ENCODE assay signal across 8 cellular contexts in the genomic region with DNA sequence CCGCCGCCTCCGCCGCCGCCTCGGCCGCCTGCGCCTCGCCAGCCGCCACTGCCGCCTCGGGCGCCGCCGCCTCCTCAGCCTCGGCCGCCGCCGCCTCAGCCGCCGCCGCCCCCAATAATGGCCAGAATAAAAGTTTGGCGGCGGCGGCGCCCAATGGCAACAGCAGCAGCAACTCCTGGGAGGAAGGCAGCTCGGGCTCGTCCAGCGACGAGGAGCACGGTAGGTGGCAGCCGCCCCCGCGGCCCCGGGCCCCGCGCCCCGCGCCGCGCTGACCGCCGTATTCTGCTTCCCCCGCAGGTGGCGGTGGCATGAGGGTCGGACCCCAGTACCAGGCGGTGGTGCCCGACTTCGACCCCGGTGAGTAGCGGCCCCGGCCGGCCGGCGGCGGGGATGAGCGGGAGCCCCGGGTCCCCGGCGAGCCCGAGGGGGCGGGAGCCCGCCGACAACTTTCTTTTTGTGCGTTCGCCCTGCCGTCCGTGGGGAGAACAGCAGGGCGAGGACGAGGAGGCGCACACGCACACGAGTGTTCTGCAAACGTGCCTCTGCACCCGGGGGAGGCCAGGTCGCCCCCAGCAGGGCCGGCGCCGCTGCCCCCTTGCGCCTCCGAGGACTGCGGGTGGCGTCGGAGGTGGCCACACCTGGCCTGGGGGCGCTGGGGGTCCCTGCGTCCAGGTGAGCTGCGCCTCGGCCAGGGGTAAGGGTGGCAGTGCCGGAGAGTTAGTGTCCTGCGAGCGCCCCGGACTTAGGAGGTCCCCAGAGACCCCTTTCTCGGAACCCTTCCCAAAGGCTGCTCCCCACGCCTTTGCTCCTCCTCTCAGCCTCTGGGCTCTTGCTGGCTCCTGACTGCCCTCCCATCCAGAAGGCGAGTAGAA. TPM values are rescaled to one million over a fixed set of nuclear protein-coding genes. Genes with fewer than 3 reads are reported as not detected.
DNase-seq lines count a peak whose midpoint lies in the region; ATAC-seq and TF ChIP-seq lines count a peak whose summit lies in the region.

No MANE protein-coding gene starts in this region.

- H3K4me3 Mint-ChIP-seq in chondrocyte (ENCODE audit: unreplicated experiment), result peak overlapping the region; percentile 92

- H3K27ac Mint-ChIP-seq in chondrocyte (ENCODE audit: unreplicated experiment), result peak overlapping the region; percentile 90

- peaks cover 47% of the 10 kb centered on the region for H3K4me1 Mint-ChIP-seq in chondrocyte (ENCODE audit: low read depth)

- H3K27me3 Mint-ChIP-seq in chondrocyte (ENCODE audit: low read depth), result no peaks in the 10 kb centered on the region

- H3K36me3 Mint-ChIP-seq in chondrocyte (ENCODE audit: low read depth), result no peaks in the 10 kb centered on the region

- no peak for TF ChIP-seq RAD21 in Ishikawa (IDR thresholded peaks at IDR 0.05; ENCODE audit: low read depth)

- no peaks in the 10 kb centered on the region for H3K27me3 ChIP-seq in left lung

- ATAC-seq in GM21367 (IDR thresholded peaks at IDR 0.05; ENCODE audit: unreplicated experiment) (peak; percentile 13), left lung (peak; percentile 0), GM21786 (IDR thresholded peaks at IDR 0.05; ENCODE audit: unreplicated experiment) (no peak)
- ATAC-seq in activated CD4-positive, CD25-positive, alpha-beta regulatory T cell treated with anti-CD3 and anti-CD28 coated beads, Interleukin-2, amount 50 U/mL, for 24 hours, result peak; percentile 8 to 14

- peaks cover 0 to 5% of the 10 kb centered on the region in 2 donors for H3K36me3 ChIP-seq in left lung

- intact Hi-C loops in left lung (cut with DNase I), result no loop called here

- DNase-seq in COLO668 (lab: John Stamatoyannopoulos, UW; ENCODE audit: unreplicated experiment), result peak; percentile 70
- peak; percentile 90 for DNase-seq in chondrocyte (ENCODE audit: low spot score)
- peak; percentile 60 to 90 for DNase-seq in left lung
- DNase-seq in stimulated activated CD4-positive, alpha-beta T cell treated with anti-CD3 and anti-CD28 coated beads, Interleukin-4, amount 100 ng/mL, for 1 hour, result peak; percentile 62

- H3K27ac ChIP-seq in left lung, result peak overlapping the region; percentile 94 to 96

- TF ChIP-seq EP300 in Ishikawa (IDR thresholded peaks at IDR 0.05; ENCODE audit: borderline replicate concordance), result peak; percentile 11; the same call in 1 of the 2 replicates

- H3K9me3 Mint-ChIP-seq in chondrocyte (ENCODE audit: low read depth), result no peaks in the 10 kb centered on the region

- no peaks in the 10 kb centered on the region for H3K9me3 ChIP-seq in left lung

- TF ChIP-seq CTCF in chondrocyte (IDR thresholded peaks at IDR 0.05) (peak; percentile 75), left lung (IDR thresholded peaks at IDR 0.05) (peak; percentile 31 to 60)

- peaks cover 12 to 38% of the 10 kb centered on the region in 2 donors for H3K4me1 ChIP-seq in left lung

- H3K4me3 ChIP-seq in left lung, result peak overlapping the region; percentile 71 to 84

TF ChIP-seq in Ishikawa, 13 proteins besides CTCF, POLR2A, EP300 and RAD21:
- TF ChIP-seq NFIC (IDR thresholded peaks at IDR 0.05) (no peak), MAX (IDR thresholded peaks at IDR 0.05) (no peak), CREB1 (IDR thresholded peaks at IDR 0.05; ENCODE audit: low read depth) (no peak), TCF12 (IDR thresholded peaks at IDR 0.05; ENCODE audit: low read depth) (no peak), CEBPB (IDR thresholded peaks at IDR 0.05) (no peak), YY1 (IDR thresholded peaks at IDR 0.05; ENCODE audit: low read depth) (no peak), ZBTB7A (IDR thresholded peaks at IDR 0.05; ENCODE audit: low read depth) (peak; percentile 94), TAF1 (IDR thresholded peaks at IDR 0.05; ENCODE audit: low read depth) (no peak), EGR1 (IDR thresholded peaks at IDR 0.05) (peak; percentile 46; the same call in 1 of the 2 replicates), REST (IDR thresholded peaks at IDR 0.05; ENCODE audit: low read depth) (no peak), TEAD4 (IDR thresholded peaks at IDR 0.05) (no peak), FOXM1 (IDR thresholded peaks at IDR 0.05; ENCODE audit: borderline replicate concordance, low read depth) (no peak)
- TF ChIP-seq, protein P1, sequence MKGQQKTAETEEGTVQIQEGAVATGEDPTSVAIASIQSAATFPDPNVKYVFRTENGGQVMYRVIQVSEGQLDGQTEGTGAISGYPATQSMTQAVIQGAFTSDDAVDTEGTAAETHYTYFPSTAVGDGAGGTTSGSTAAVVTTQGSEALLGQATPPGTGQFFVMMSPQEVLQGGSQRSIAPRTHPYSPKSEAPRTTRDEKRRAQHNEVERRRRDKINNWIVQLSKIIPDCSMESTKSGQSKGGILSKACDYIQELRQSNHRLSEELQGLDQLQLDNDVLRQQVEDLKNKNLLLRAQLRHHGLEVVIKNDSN (IDR thresholded peaks at IDR 0.05), result no peak

RNA-seq across cellular contexts. Expression of gene RCOR1, which starts 0.8 kb away (rescaled TPM):
- 19.6 to 25.2 TPM (median 23.7 TPM) in 3 replicates for total RNA-seq in chondrocyte
- total RNA-seq in left lung, result 10 to 100 TPM; 33.2 to 38.3 TPM
